ENCODE assay signal across 13 cellular contexts in genomic region chr11:69645801-69646492, GRCh38. TPM values are rescaled to one million over a fixed set of nuclear protein-coding genes. Genes with fewer than 3 reads are reported as not detected.
A peak's percentile ranks its signal among the peaks of the same experiment; 100 is the strongest.
DNase-seq lines count a peak whose midpoint lies in the region; ATAC-seq and TF ChIP-seq lines count a peak whose summit lies in the region.
"Had no signal": no experiment of that assay in that cellular context is flagged by ENCODE, and none has a peak within 500 bp of the region (broad histone marks: within the 10 kb centered on the region; RNA-seq: fewer than 3 reads in every experiment).

No MANE protein-coding gene starts in this region.

- peaks cover 11 to 29% (median 26%) of the 10 kb centered on the region in 3 donors for H3K27me3 ChIP-seq in sigmoid colon
- H3K27me3 ChIP-seq: thyroid gland had no signal

- no peak overlapping the region for H3K4me3 ChIP-seq in sigmoid colon
- H3K4me3 ChIP-seq: thyroid gland had no signal

- H3K4me1 ChIP-seq in sigmoid colon, result peaks cover 0 to 45% (median 43%) of the 10 kb centered on the region in 4 donors

- peak overlapping the region in 4 of 5 experiments; percentile 26 to 53 (median 37) for H3K4me3 Mint-ChIP-seq in brain
- no peak overlapping the region for H3K4me3 Mint-ChIP-seq in activated CD4-positive, alpha-beta T cell treated with anti-CD3 and anti-CD28 coated beads for 36 hours

- peak overlapping the region in 1 of 5 experiments; percentile 75 for H3K27ac Mint-ChIP-seq in brain
- no peak overlapping the region for H3K27ac Mint-ChIP-seq in activated CD4-positive, alpha-beta T cell treated with anti-CD3 and anti-CD28 coated beads for 36 hours

- CTCF ChIA-PET in activated CD4-positive, alpha-beta T cell treated with anti-CD3 and anti-CD28 coated beads for 36 hours (lab: Charles Lee), result interaction anchor here (0.7 to 1.1 kb wide), 3 partner anchors 25 to 415 kb away, joined by 3 to 5 read pairs (median 3); no protein-coding TSS in a partner anchor

- no peaks in the 10 kb centered on the region for H3K9me3 ChIP-seq in sigmoid colon
- H3K9me3 ChIP-seq: thyroid gland had no signal

- intact Hi-C loops in sigmoid colon (cut with DNase I), result loop anchor here (2.0 to 10.0 kb wide), 2 partner anchors 25 to 741 kb away; partner anchors contain the start of genes IGHMBP2 and MRPL21
- intact Hi-C loops in activated CD4-positive, alpha-beta T cell treated with anti-CD3 and anti-CD28 coated beads for 36 hours (cut with DNase I, micrococcal nuclease), result no loop called here

- no peak for TF ChIP-seq POLR2A in sigmoid colon (IDR thresholded peaks at IDR 0.05)

- WGBS in sigmoid colon, 2 donors, result 76 to 82% methylated on average over 30 of the region's 30 CpGs

- peaks cover 0 to 32% (median 0%) of the 10 kb centered on the region in 4 donors for H3K36me3 ChIP-seq in sigmoid colon

- H3K36me3 Mint-ChIP-seq in brain, result peaks cover 5% of the 10 kb centered on the region
- H3K36me3 Mint-ChIP-seq in activated CD4-positive, alpha-beta T cell treated with anti-CD3 and anti-CD28 coated beads for 36 hours (ENCODE audit: low read depth), result no peaks in the 10 kb centered on the region
- H3K36me3 Mint-ChIP-seq: naive B cell had no signal

- peaks cover 0 to 5% (median 0%) of the 10 kb centered on the region in 5 experiments for H3K9me3 Mint-ChIP-seq in brain
- no peaks in the 10 kb centered on the region for H3K9me3 Mint-ChIP-seq in activated CD4-positive, alpha-beta T cell treated with anti-CD3 and anti-CD28 coated beads for 36 hours (ENCODE audit: low read depth)
- H3K9me3 Mint-ChIP-seq: naive B cell had no signal

- no peak for TF ChIP-seq CTCF in brain (conservative IDR thresholded peaks at IDR 0.05)
- no peak for TF ChIP-seq CTCF in sigmoid colon (IDR thresholded peaks at IDR 0.05)

- H3K4me1 Mint-ChIP-seq in brain, result peaks cover 34% of the 10 kb centered on the region
- peaks cover 5% of the 10 kb centered on the region for H3K4me1 Mint-ChIP-seq in activated CD4-positive, alpha-beta T cell treated with anti-CD3 and anti-CD28 coated beads for 36 hours

- POLR2A ChIA-PET in activated CD4-positive, alpha-beta T cell treated with anti-CD3 and anti-CD28 coated beads for 36 hours (lab: Charles Lee), result no interaction called here

- DNase-seq in NCI-H1417 (lab: John Stamatoyannopoulos, UW) (peak in 2 of 3 experiments; percentile 74 to 76), NCI-H1417 treated with DMSO at 0.1 percent for 48 hours (lab: John Stamatoyannopoulos, UW) (no peak), NCI-H2029 treated with DMSO at 0.1 percent for 48 hours (lab: John Stamatoyannopoulos, UW) (peak; percentile 22), sigmoid colon (no peak), GF-D8 (lab: John Stamatoyannopoulos, UW) (no peak)
- DNase-seq in activated CD4-positive, alpha-beta T cell treated with anti-CD3 and anti-CD28 coated beads for 36 hours, result no peak
- DNase-seq: effector CD8-positive, alpha-beta T cell; glutamatergic neuron; naive B cell; NCI-H1092; thyroid gland had no signal

- no peak for TF ChIP-seq EP300 in sigmoid colon (IDR thresholded peaks at IDR 0.05)

- peaks cover 25% of the 10 kb centered on the region for H3K27me3 Mint-ChIP-seq in brain
- peaks cover 5% of the 10 kb centered on the region for H3K27me3 Mint-ChIP-seq in activated CD4-positive, alpha-beta T cell treated with anti-CD3 and anti-CD28 coated beads for 36 hours

- peak overlapping the region in 3 of 4 donors; percentile 38 to 92 (median 84) for H3K27ac ChIP-seq in sigmoid colon
- H3K27ac ChIP-seq: thyroid gland had no signal

- ATAC-seq in activated CD4-positive, alpha-beta T cell treated with anti-CD3 and anti-CD28 coated beads for 36 hours, result no peak
- no peak for ATAC-seq in HG03571 (IDR thresholded peaks at IDR 0.05; ENCODE audit: unreplicated experiment)

RNA-seq across cellular contexts. Expression of gene CCND1, which starts 5.0 kb away (rescaled TPM):
- 8.4 TPM for polyA plus RNA-seq in brain (ENCODE audit: insufficient read depth, low read depth, low replicate concordance)
- total RNA-seq in sigmoid colon, result 10 to 100 TPM in 3 of 4 donors, 1 to 10 TPM in 1; 7.7 to 56.8 (median 31.1) TPM
- polyA plus RNA-seq in sigmoid colon, result 10 to 100 TPM; 12.0 to 18.8 (median 14.8) TPM
- under 1 TPM; 0.50 to 0.77 TPM for total RNA-seq in activated CD4-positive, alpha-beta T cell treated with anti-CD3 and anti-CD28 coated beads for 36 hours

RNA-seq across cellular contexts. Expression of gene LTO1, which starts 29.2 kb away (rescaled TPM):
- 11.6 TPM for polyA plus RNA-seq in brain (ENCODE audit: insufficient read depth, low read depth, low replicate concordance)
- 10 to 100 TPM; 19.3 to 42.9 (median 21.0) TPM for total RNA-seq in sigmoid colon
- polyA plus RNA-seq in sigmoid colon, result 10 to 100 TPM; 12.0 to 25.7 (median 16.2) TPM
- total RNA-seq in activated CD4-positive, alpha-beta T cell treated with anti-CD3 and anti-CD28 coated beads for 36 hours, result 10 to 100 TPM; 16.8 to 17.8 TPM

RNA-seq across cellular contexts. Expression of gene FGF19, which starts 57.9 kb away (rescaled TPM):
- not detected for polyA plus RNA-seq in brain (ENCODE audit: insufficient read depth, low read depth, low replicate concordance)
- total RNA-seq in sigmoid colon, result not detected
- not detected for polyA plus RNA-seq in sigmoid colon
- total RNA-seq in activated CD4-positive, alpha-beta T cell treated with anti-CD3 and anti-CD28 coated beads for 36 hours, result under 1 TPM in 1 of 2 experiments, not detected in 1; 0.09 TPM
- total RNA-seq: thyroid gland had no signal

Comparison
In these comparisons a context has a peak if more than half of its experiments do, and no peak if none do; other contexts are left out.
1. DNase-seq: peak in NCI-H1417 (2 of 3) and NCI-H2029 treated with DMSO at 0.1 percent for 48 hours (single experiment); none in NCI-H1417 treated with DMSO at 0.1 percent for 48 hours (single experiment), sigmoid colon (single experiment), activated CD4-positive, alpha-beta T cell treated with anti-CD3 and anti-CD28 coated beads for 36 hours (single experiment) and GF-D8 (single experiment).
2. RNA of gene CCND1, which starts 5.0 kb away (total RNA-seq): 7.7 to 56.8 TPM in sigmoid colon; 0.50 to 0.77 TPM in activated CD4-positive, alpha-beta T cell treated with anti-CD3 and anti-CD28 coated beads for 36 hours; every median in the first group is over 4 times any median in the second.